In the genomic region with DNA sequence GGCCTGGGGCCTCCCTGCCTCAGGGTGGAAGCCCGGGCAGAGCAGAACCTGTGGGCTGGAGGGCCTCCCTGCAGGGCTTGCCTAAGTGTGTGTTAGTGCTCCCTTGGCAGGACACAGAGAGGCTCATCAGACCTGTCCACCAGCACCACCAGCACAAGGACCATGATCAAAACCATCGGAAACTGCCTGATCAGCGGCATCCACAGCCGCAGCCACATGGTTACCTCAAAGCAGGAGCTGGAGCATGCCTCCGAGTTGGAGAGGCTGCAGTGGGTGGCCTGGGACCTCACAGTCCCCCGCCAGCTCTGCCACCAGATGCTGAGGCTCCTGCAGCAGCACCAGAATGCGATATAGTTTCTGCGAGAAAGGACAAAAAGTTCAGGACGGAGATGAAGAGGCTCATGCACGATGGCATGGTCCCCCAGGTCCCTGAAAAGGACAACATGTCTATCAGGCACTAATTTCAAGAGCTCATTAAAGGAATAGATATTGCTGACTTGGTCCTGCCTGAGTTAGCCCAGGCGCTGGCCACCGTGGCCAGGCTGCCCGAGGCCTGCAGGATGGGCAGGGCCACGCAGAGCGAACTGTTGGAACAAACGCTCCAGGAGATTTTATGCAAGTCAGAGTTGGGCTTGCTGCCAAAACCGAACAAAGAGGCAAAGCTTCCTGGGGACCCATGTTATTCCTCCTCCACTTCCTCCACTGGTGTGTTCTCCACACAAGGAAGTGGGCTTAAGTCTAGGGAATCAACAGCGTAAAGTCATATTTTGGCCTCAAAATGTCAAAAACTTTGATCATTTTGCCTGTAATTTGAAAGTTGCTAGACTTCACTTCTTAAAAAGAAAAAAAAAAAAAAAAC, we compare ENCODE assay signal across 8 cellular contexts.
DNase-seq lines count a peak whose midpoint lies in the region; ATAC-seq and FAIRE-seq lines count a peak whose summit lies in the region.

No MANE protein-coding gene starts in this region.

- no peak for FAIRE-seq in GM19239 (lab: Jason Lieb, UNC)

- DNase-seq in LHCN-M2 (ENCODE audit: low read depth) (peak; percentile 67), amniotic epithelial cell (ENCODE audit: low read depth) (peak; percentile 75), hypothalamus (lab: John Stamatoyannopoulos, UW) (peak in 38 of 51 donors; percentile 2 to 69 (median 44)), superior temporal gyrus (ENCODE audit: extremely low spot score) (peak; percentile 69), GM19239 (ENCODE audit: insufficient read length, low spot score) (no peak)
- no peak for DNase-seq in activated CD4-positive, alpha-beta T cell treated with anti-CD3 and anti-CD28 coated beads, Interleukin-2, amount 50 U/mL, for 1 hour

- ATAC-seq in HG02870 (IDR thresholded peaks at IDR 0.05; ENCODE audit: unreplicated experiment) (no peak), GM18511 (IDR thresholded peaks at IDR 0.05; ENCODE audit: unreplicated experiment) (no peak)

Comparison
In these comparisons a context has a peak if more than half of its experiments do, and no peak if none do; other contexts are left out.
1. DNase-seq: peak in LHCN-M2 (single experiment), amniotic epithelial cell (single experiment), hypothalamus (38 of 51) and superior temporal gyrus (single experiment); none in activated CD4-positive, alpha-beta T cell treated with anti-CD3 and anti-CD28 coated beads, Interleukin-2, amount 50 U/mL, for 1 hour (single experiment) and GM19239 (single experiment).